Comparison of ENCODE assay signal across 8 cellular contexts in the genomic region with DNA sequence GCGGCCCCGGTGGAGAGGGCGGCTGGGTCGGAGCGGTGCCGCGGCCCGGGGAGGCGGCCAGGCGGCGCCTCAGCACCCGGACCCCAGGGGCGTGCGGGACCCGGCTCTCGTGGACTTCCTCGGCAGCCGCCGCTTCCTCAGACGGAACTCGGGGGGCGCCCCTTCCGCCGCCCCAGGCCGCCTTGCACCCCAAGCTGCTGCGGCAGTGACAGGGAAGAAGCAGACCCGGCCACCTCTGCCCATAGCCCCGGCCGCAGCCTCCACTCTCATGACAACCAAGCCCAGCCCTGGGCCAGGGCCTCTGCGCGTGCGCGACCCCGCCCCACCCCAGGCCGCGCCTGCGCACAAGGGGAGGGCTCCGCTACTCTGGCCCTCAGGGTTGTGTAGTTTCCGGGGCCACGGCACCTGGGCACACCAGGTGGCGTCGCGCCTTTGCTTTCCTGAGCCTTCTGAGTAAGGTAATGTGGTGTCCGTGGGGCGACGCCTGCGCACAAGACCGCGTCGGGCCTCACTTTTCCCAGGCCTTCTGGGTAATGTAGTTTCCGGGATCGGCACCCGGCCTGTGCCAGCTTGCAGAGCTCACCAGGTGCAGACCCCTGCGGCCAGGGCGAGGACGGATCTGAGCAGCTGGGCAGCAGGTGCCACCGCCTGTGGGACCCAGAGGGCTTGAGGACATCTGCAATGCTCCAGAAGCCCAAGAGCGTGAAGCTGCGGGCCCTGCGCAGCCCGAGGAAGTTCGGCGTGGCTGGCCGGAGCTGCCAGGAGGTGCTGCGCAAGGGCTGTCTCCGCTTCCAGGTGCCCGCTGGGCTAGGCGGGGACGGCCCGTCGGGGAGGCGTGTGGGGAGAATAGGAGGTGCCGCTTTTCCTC. TPM values are rescaled to one million over a fixed set of nuclear protein-coding genes. Genes with fewer than 3 reads are reported as not detected.
DNase-seq lines count a peak whose midpoint lies in the region; TF ChIP-seq lines count a peak whose summit lies in the region.

A gene (minus strand): TSS at position 289 of the 868 bp plus-strand sequence. CDS start 4,804 bp downstream, outside the sequence.
A gene with protein sequence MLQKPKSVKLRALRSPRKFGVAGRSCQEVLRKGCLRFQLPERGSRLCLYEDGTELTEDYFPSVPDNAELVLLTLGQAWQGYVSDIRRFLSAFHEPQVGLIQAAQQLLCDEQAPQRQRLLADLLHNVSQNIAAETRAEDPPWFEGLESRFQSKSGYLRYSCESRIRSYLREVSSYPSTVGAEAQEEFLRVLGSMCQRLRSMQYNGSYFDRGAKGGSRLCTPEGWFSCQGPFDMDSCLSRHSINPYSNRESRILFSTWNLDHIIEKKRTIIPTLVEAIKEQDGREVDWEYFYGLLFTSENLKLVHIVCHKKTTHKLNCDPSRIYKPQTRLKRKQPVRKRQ (plus strand): TSS at position 554 of the 868 bp plus-strand sequence. CDS start 128 bp downstream, at position 682.

- DNase-seq in COR-L47 (lab: John Stamatoyannopoulos, UW), result peak; percentile 99
- DNase-seq in GM20000 (ENCODE audit: low spot score), result peak; percentile 100
- peak; percentile 99 for DNase-seq in HT-29 (ENCODE audit: low spot score)
- DNase-seq in NT2/D1 (ENCODE audit: low read depth, low spot score), result peak; percentile 83
- peak; percentile 96 for DNase-seq in activated CD8-positive, alpha-beta memory T cell treated with anti-CD3 and anti-CD28 coated beads, Interleukin-2, amount 50 U/mL, for 1 hour (ENCODE audit: extremely low read depth)
- peak; percentile 93 to 95 for DNase-seq in stimulated activated CD8-positive, alpha-beta memory T cell treated with anti-CD3 and anti-CD28 coated beads, Interleukin-15, amount 100 ng/mL, for 4 hours (ENCODE audit: low read depth in 2 of 2)

- peaks cover 3% of the 10 kb centered on the region for H3K4me1 ChIP-seq in NT2/D1 (ENCODE audit: insufficient read depth, insufficient read length)
- peaks cover 3% of the 10 kb centered on the region for H3K4me1 ChIP-seq in mesodermal cell (ENCODE audit: control insufficient read depth, insufficient read depth, low read length, poor library complexity, severe bottlenecking)

- H3K4me3 ChIP-seq in NT2/D1 (ENCODE audit: insufficient read length, low read depth), result peak within 1 kb of the TSS; percentile 87
- H3K4me3 ChIP-seq in mesodermal cell (ENCODE audit: extremely low read depth, insufficient read depth, low read length, poor library complexity, severe bottlenecking), result peak within 1 kb of the TSS; percentile 68

- WGBS in mesodermal cell (ENCODE audit: insufficient coverage in 2 of 2), 2 experiments, result 0 to 1% methylated on average over 54 to 66 of the region's 73 CpGs

- no peak within 1 kb of the TSS for H3K27ac ChIP-seq in mesodermal cell (ENCODE audit: low read depth, low read length, severe bottlenecking)

- in situ Hi-C loops in endometrial microvascular endothelial cells (cut with HindIII; ENCODE audit: inconsistent ontology term, low pct_unique_long_range_greater_than_20kb, low sequenced_read_pairs), result no loop called here

- no peaks in the 10 kb centered on the region for H3K9me3 ChIP-seq in NT2/D1 (ENCODE audit: insufficient read depth, low read length)
- no peaks in the 10 kb centered on the region for H3K9me3 ChIP-seq in mesodermal cell (ENCODE audit: control insufficient read depth, low read length)

- H3K9ac ChIP-seq in NT2/D1 (ENCODE audit: insufficient read length, low read depth), result peak within 1 kb of the TSS; percentile 84

- H3K36me3 ChIP-seq in NT2/D1 (ENCODE audit: insufficient read depth, insufficient read length, low read length), result no peaks in the 10 kb centered on the region
- H3K36me3 ChIP-seq in mesodermal cell (ENCODE audit: control insufficient read depth, insufficient read depth, low read length), result no peaks in the 10 kb centered on the region

- H3K27me3 ChIP-seq in NT2/D1 (ENCODE audit: insufficient read depth, insufficient read length), result no peaks in the 10 kb centered on the region

- peak; percentile 48 for TF ChIP-seq CTCF in GM20000 (IDR thresholded peaks at IDR 0.05; ENCODE audit: extremely low read depth, missing control alignments)

RNA-seq across cellular contexts. Expression of the first gene that starts in this region (rescaled TPM):
- 22.7 and 31.3 TPM in 2 replicates for total RNA-seq in HT-29 (2014; rRNA removed; shearing (Covaris generic))
- total RNA-seq in endometrial microvascular endothelial cells (ENCODE audit: inconsistent ontology term), result 25.3 TPM
- 29.1 TPM for polyA plus RNA-seq in mesodermal cell (2013, experiment 1 of 2)
- 25.9 TPM for polyA plus RNA-seq in mesodermal cell (2013, experiment 2 of 2)

RNA-seq across cellular contexts. Expression of the second gene that starts in this region (rescaled TPM):
- total RNA-seq in HT-29 (2014; rRNA removed; shearing (Covaris generic)), result 12.9 and 14.2 TPM in 2 replicates
- 20.2 TPM for total RNA-seq in endometrial microvascular endothelial cells (ENCODE audit: inconsistent ontology term)
- polyA plus RNA-seq in mesodermal cell (2013, experiment 1 of 2), result 5.1 TPM
- polyA plus RNA-seq in mesodermal cell (2013, experiment 2 of 2), result 5.3 TPM
